In genomic region chr15:22903961-22904534, GRCh38 we compare ENCODE assay signal across 19 cellular contexts.
A peak's percentile ranks its signal among the peaks of the same experiment; 100 is the strongest.
DNase-seq lines count a peak whose midpoint lies in the region; ATAC-seq and TF ChIP-seq lines count a peak whose summit lies in the region.
"Had no signal": no experiment of that assay in that cellular context is flagged by ENCODE, and none has a peak within 500 bp of the region (broad histone marks: within the 10 kb centered on the region; RNA-seq: fewer than 3 reads in every experiment).

No MANE protein-coding gene starts in this region.

- TF ChIP-seq POLR2A in body of pancreas (IDR thresholded peaks at IDR 0.05): peak in 2 of 3 donors; percentile 34 to 46
- TF ChIP-seq POLR2A in transverse colon (IDR thresholded peaks at IDR 0.05): no peak

- H3K36me3 ChIP-seq in body of pancreas (replicated peaks in 1 of 2; ENCODE audit: insufficient read depth in 1 of 2, low read depth in 2 of 2) (peaks cover 0 to 18% of the 10 kb centered on the region in 2 donors), transverse colon (peaks cover 0 to 43% (median 19%) of the 10 kb centered on the region in 4 donors)

- DNase-seq in activated naive CD8-positive, alpha-beta T cell treated with anti-CD3 and anti-CD28 coated beads, Interleukin-2, amount 50 U/mL, for 24 hours: no peak
- no peak for DNase-seq in activated naive CD8-positive, alpha-beta T cell treated with anti-CD3 and anti-CD28 coated beads for 36 hours
- peak; percentile 53 for DNase-seq in NCI-H2107 treated with DMSO at 0.1 percent for 48 hours (lab: John Stamatoyannopoulos, UW; ENCODE audit: unreplicated experiment)
- peak; percentile 97 to 100 (median 98) for DNase-seq in body of pancreas
- DNase-seq in transverse colon: peak; percentile 80
- DNase-seq in NK-92 treated with Interleukin-12 subunit alpha and Interleukin-12 subunit beta, amount 100 ng/mL, for 24 hours (lab: John Stamatoyannopoulos, UW): no peak
- DNase-seq in stimulated activated CD4-positive, alpha-beta T cell treated with anti-CD3 and anti-CD28 coated beads, Interleukin-15, amount 100 ng/mL, for 24 hours: no peak
- DNase-seq in activated CD4-positive, alpha-beta memory T cell treated with anti-CD3 and anti-CD28 coated beads, Interleukin-2, amount 10 ng/mL, durations not matched to agents 7 days and 5 days: no peak
- DNase-seq: ACHN; activated CD8-positive, alpha-beta memory T cell treated with anti-CD3 and anti-CD28 coated beads, Interleukin-2, amount 50 U/mL, for 4 hours; activated naive CD4-positive, alpha-beta T cell treated with anti-CD3 and anti-CD28 coated beads for 36 hours; Calu3; effector memory CD4-positive, alpha-beta T cell; HFFc6; KG1; NCI-H2227 treated with DMSO at 0.1 percent for 48 hours; nephron progenitor cell; T-helper 2 cell had no signal

- H3K27me3 Mint-ChIP-seq in activated naive CD8-positive, alpha-beta T cell treated with anti-CD3 and anti-CD28 coated beads, Interleukin-2, amount 50 U/mL, for 24 hours: no peaks in the 10 kb centered on the region
- no peaks in the 10 kb centered on the region for H3K27me3 Mint-ChIP-seq in activated naive CD8-positive, alpha-beta T cell treated with anti-CD3 and anti-CD28 coated beads for 36 hours
- H3K27me3 Mint-ChIP-seq in activated CD4-positive, alpha-beta memory T cell treated with anti-CD3 and anti-CD28 coated beads, Interleukin-2, amount 10 ng/mL, durations not matched to agents 7 days and 5 days: no peaks in the 10 kb centered on the region

- H3K4me1 ChIP-seq in body of pancreas (peaks cover 19% of the 10 kb centered on the region), transverse colon (no peaks in the 10 kb centered on the region)

- CTCF ChIA-PET in activated CD4-positive, alpha-beta memory T cell treated with anti-CD3 and anti-CD28 coated beads, Interleukin-2, amount 10 ng/mL, durations not matched to agents 7 days and 5 days (lab: Charles Lee): no interaction called here

- POLR2A ChIA-PET in activated CD4-positive, alpha-beta memory T cell treated with anti-CD3 and anti-CD28 coated beads, Interleukin-2, amount 10 ng/mL, durations not matched to agents 7 days and 5 days (lab: Charles Lee): no interaction called here

- no peaks in the 10 kb centered on the region for H3K4me1 Mint-ChIP-seq in activated naive CD8-positive, alpha-beta T cell treated with anti-CD3 and anti-CD28 coated beads, Interleukin-2, amount 50 U/mL, for 24 hours
- H3K4me1 Mint-ChIP-seq in activated naive CD8-positive, alpha-beta T cell treated with anti-CD3 and anti-CD28 coated beads for 36 hours: peaks cover under 1% of the 10 kb centered on the region
- peaks cover 4% of the 10 kb centered on the region for H3K4me1 Mint-ChIP-seq in activated CD4-positive, alpha-beta memory T cell treated with anti-CD3 and anti-CD28 coated beads, Interleukin-2, amount 10 ng/mL, durations not matched to agents 7 days and 5 days
- H3K4me1 Mint-ChIP-seq: nephron progenitor cell had no signal

- H3K27me3 ChIP-seq in body of pancreas (no peaks in the 10 kb centered on the region), transverse colon (no peaks in the 10 kb centered on the region)

- H3K4me3 ChIP-seq in body of pancreas (no peak overlapping the region), transverse colon (no peak overlapping the region)

- H3K4me3 Mint-ChIP-seq in activated naive CD8-positive, alpha-beta T cell treated with anti-CD3 and anti-CD28 coated beads, Interleukin-2, amount 50 U/mL, for 24 hours: no peak overlapping the region
- no peak overlapping the region for H3K4me3 Mint-ChIP-seq in activated naive CD8-positive, alpha-beta T cell treated with anti-CD3 and anti-CD28 coated beads for 36 hours
- no peak overlapping the region for H3K4me3 Mint-ChIP-seq in activated CD4-positive, alpha-beta memory T cell treated with anti-CD3 and anti-CD28 coated beads, Interleukin-2, amount 10 ng/mL, durations not matched to agents 7 days and 5 days
- H3K4me3 Mint-ChIP-seq: activated naive CD4-positive, alpha-beta T cell treated with anti-CD3 and anti-CD28 coated beads for 36 hours; HFFc6; nephron progenitor cell had no signal

- H3K9me3 Mint-ChIP-seq in activated naive CD8-positive, alpha-beta T cell treated with anti-CD3 and anti-CD28 coated beads, Interleukin-2, amount 50 U/mL, for 24 hours: no peaks in the 10 kb centered on the region
- no peaks in the 10 kb centered on the region for H3K9me3 Mint-ChIP-seq in activated naive CD8-positive, alpha-beta T cell treated with anti-CD3 and anti-CD28 coated beads for 36 hours
- peaks cover 2% of the 10 kb centered on the region for H3K9me3 Mint-ChIP-seq in activated CD4-positive, alpha-beta memory T cell treated with anti-CD3 and anti-CD28 coated beads, Interleukin-2, amount 10 ng/mL, durations not matched to agents 7 days and 5 days
- H3K9me3 Mint-ChIP-seq: activated naive CD4-positive, alpha-beta T cell treated with anti-CD3 and anti-CD28 coated beads for 36 hours; HFFc6; nephron progenitor cell had no signal

- H3K9me3 ChIP-seq in body of pancreas (no peaks in the 10 kb centered on the region), transverse colon (no peaks in the 10 kb centered on the region)

- 30 to 45% methylated on average over 8 to 18 of the region's 19 CpGs for WGBS in body of pancreas, 2 donors
- 39 to 49% methylated on average over 3 to 10 of the region's 19 CpGs for WGBS in transverse colon (ENCODE audit: low coverage in 1 of 2), 2 donors

- ATAC-seq in activated naive CD8-positive, alpha-beta T cell treated with anti-CD3 and anti-CD28 coated beads, Interleukin-2, amount 50 U/mL, for 24 hours: peak; percentile 24
- ATAC-seq in body of pancreas: peak; percentile 97
- ATAC-seq: activated CD4-positive, CD25-positive, alpha-beta regulatory T cell treated with anti-CD3 and anti-CD28 coated beads, Interleukin-2, amount 50 U/mL, for 24 hours had no signal

- peaks cover 3% of the 10 kb centered on the region for H3K36me3 Mint-ChIP-seq in activated naive CD8-positive, alpha-beta T cell treated with anti-CD3 and anti-CD28 coated beads, Interleukin-2, amount 50 U/mL, for 24 hours (ENCODE audit: low read depth)
- H3K36me3 Mint-ChIP-seq in activated naive CD8-positive, alpha-beta T cell treated with anti-CD3 and anti-CD28 coated beads for 36 hours: peaks cover 12% of the 10 kb centered on the region
- peaks cover 15% of the 10 kb centered on the region for H3K36me3 Mint-ChIP-seq in activated CD4-positive, alpha-beta memory T cell treated with anti-CD3 and anti-CD28 coated beads, Interleukin-2, amount 10 ng/mL, durations not matched to agents 7 days and 5 days (ENCODE audit: low read depth)

- H3K27ac Mint-ChIP-seq in activated naive CD8-positive, alpha-beta T cell treated with anti-CD3 and anti-CD28 coated beads, Interleukin-2, amount 50 U/mL, for 24 hours: no peak overlapping the region
- no peak overlapping the region for H3K27ac Mint-ChIP-seq in activated naive CD8-positive, alpha-beta T cell treated with anti-CD3 and anti-CD28 coated beads for 36 hours
- H3K27ac Mint-ChIP-seq in activated CD4-positive, alpha-beta memory T cell treated with anti-CD3 and anti-CD28 coated beads, Interleukin-2, amount 10 ng/mL, durations not matched to agents 7 days and 5 days: no peak overlapping the region
- H3K27ac Mint-ChIP-seq: activated naive CD4-positive, alpha-beta T cell treated with anti-CD3 and anti-CD28 coated beads for 36 hours; HFFc6; nephron progenitor cell had no signal

- TF ChIP-seq CTCF in body of pancreas (IDR thresholded peaks at IDR 0.05) (peak in 4 of 7 experiments; percentile 31 to 41 (median 40)), transverse colon (IDR thresholded peaks at IDR 0.05) (no peak)

- in situ Hi-C loops in transverse colon (cut with MboI; ENCODE audit: low pct_ligation_motif_present in 1 of 4, low pct_unique_long_range_greater_than_20kb in 1 of 4, low sequenced_read_pairs in 3 of 4): loop anchor here in 1 of 4 donors (25.0 kb wide), 1 partner anchor 92 kb away; no protein-coding TSS in a partner anchor

- H3K27ac ChIP-seq in body of pancreas (peak overlapping the region; percentile 62 to 80 (median 68)), transverse colon (no peak overlapping the region)

- intact Hi-C loops in body of pancreas (cut with DNase I) (no loop called here), transverse colon (cut with DNase I; ENCODE audit: low total_unique reads) (no loop called here)

- TF ChIP-seq EP300 in transverse colon (IDR thresholded peaks at IDR 0.05; ENCODE audit: low read depth): no peak

Comparison
In these comparisons a context has a peak if more than half of its experiments do, and no peak if none do; other contexts are left out.
1. DNase-seq: peak in NCI-H2107 treated with DMSO at 0.1 percent for 48 hours (single experiment), body of pancreas (4 of 4) and transverse colon (single experiment); none in activated naive CD8-positive, alpha-beta T cell treated with anti-CD3 and anti-CD28 coated beads, Interleukin-2, amount 50 U/mL, for 24 hours (single experiment), activated naive CD8-positive, alpha-beta T cell treated with anti-CD3 and anti-CD28 coated beads for 36 hours (single experiment), NK-92 treated with Interleukin-12 subunit alpha and Interleukin-12 subunit beta, amount 100 ng/mL, for 24 hours (single experiment), stimulated activated CD4-positive, alpha-beta T cell treated with anti-CD3 and anti-CD28 coated beads, Interleukin-15, amount 100 ng/mL, for 24 hours (single experiment) and activated CD4-positive, alpha-beta memory T cell treated with anti-CD3 and anti-CD28 coated beads, Interleukin-2, amount 10 ng/mL, durations not matched to agents 7 days and 5 days (single experiment).
2. H3K27ac ChIP-seq: peak in body of pancreas (4 of 4); none in transverse colon (0 of 4).
3. CTCF ChIP-seq: peak in body of pancreas (4 of 7); none in transverse colon (0 of 5).